1 cellular context compared by ENCODE assay signal in the genomic region with DNA sequence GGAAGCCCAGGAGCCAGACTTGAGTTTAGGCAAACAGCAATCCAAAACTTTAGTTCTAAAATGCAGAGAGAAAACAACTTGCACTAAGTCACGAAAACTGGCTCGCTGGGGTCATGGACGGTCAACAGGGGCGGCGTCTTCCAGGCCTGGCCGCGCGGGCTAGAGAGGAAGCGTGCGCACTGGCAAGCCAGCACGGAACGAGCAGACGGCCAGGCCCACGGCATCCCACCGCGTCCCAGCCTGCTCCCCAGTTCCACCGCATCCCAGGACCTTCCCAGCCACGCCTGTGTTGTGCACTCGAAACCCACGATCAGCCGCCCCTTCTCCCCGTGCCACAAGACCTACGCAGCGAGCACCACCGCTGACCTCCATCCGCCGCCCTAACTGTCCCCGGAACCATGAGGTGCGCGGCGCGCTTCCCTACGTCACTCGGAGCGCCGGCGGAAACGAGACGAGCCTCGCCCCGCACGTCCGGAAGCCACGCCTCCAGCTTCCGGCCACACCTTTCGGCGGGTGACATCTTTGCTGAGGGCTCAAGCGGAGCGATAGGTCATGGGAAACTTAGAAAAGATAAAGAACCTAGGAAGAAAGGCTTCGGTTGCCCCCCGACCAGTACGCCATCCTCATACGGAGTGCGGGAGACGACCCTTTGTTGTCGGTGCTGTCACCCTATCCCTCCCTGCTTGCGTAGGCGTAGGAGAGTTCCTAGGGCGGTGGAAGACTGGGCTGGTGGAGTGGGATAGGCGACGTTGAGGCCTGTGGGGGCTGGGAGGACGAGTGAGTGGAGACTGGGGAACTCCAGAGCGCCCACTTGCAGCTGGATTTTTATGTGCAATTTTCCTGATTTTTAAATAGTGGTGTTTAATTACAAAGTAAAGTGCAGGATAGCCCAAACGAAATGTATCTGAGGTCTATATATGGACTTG.
TF ChIP-seq lines count a peak whose summit lies in the region.

A gene (minus strand): TSS at position 400 of the 926 bp plus-strand sequence. CDS start 2,460 bp downstream, outside the sequence.

TF ChIP-seq in HepG2, 621 proteins besides CTCF, POLR2A, EP300 and RAD21 (continued from another document and continues in another):
- peak; percentile 88; the same call in 1 of the 2 replicates for TF ChIP-seq ZNF446 (CRISPR knock-in tag; IDR thresholded peaks at IDR 0.05)
- TF ChIP-seq, protein P1, sequence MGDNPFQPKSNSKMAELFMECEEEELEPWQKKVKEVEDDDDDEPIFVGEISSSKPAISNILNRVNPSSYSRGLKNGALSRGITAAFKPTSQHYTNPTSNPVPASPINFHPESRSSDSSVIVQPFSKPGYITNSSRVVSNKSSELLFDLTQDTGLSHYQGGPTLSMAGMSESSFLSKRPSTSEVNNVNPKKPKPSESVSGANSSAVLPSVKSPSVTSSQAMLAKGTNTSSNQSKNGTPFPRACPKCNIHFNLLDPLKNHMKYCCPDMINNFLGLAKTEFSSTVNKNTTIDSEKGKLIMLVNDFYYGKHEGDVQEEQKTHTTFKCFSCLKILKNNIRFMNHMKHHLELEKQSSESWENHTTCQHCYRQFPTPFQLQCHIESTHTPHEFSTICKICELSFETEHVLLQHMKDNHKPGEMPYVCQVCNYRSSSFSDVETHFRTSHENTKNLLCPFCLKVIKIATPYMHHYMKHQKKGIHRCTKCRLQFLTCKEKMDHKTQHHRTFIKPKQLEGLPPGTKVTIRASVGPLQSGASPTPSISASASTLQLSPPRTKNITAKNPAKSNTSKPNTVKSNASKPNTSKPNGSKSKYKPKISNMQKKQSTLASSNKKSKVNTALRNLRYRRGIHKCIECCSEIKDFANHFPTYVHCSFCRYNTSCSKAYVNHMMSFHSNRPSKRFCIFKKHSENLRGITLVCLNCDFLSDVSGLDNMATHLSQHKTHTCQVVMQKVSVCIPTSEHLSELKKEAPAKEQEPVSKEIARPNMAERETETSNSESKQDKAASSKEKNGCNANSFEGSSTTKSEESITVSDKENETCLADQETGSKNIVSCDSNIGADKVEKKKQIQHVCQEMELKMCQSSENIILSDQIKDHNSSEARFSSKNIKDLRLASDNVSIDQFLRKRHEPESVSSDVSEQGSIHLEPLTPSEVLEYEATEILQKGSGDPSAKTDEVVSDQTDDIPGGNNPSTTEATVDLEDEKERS (CRISPR knock-in tag; IDR thresholded peaks at IDR 0.05) = no peak; the same call in 1 of the 2 replicates
- TF ChIP-seq, protein P2, sequence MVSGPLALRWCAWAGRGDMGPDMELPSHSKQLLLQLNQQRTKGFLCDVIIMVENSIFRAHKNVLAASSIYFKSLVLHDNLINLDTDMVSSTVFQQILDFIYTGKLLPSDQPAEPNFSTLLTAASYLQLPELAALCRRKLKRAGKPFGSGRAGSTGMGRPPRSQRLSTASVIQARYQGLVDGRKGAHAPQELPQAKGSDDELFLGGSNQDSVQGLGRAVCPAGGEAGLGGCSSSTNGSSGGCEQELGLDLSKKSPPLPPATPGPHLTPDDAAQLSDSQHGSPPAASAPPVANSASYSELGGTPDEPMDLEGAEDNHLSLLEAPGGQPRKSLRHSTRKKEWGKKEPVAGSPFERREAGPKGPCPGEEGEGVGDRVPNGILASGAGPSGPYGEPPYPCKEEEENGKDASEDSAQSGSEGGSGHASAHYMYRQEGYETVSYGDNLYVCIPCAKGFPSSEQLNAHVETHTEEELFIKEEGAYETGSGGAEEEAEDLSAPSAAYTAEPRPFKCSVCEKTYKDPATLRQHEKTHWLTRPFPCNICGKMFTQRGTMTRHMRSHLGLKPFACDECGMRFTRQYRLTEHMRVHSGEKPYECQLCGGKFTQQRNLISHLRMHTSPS (CRISPR knock-in tag; IDR thresholded peaks at IDR 0.05; ENCODE audit: low read depth) = no peak
- no peak for TF ChIP-seq SMYD3 (CRISPR knock-in tag; IDR thresholded peaks at IDR 0.05)
- TF ChIP-seq, protein P3, sequence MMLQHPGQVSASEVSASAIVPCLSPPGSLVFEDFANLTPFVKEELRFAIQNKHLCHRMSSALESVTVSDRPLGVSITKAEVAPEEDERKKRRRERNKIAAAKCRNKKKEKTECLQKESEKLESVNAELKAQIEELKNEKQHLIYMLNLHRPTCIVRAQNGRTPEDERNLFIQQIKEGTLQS (CRISPR knock-in tag; IDR thresholded peaks at IDR 0.05) = no peak; the same call in 1 of the 2 replicates
- TF ChIP-seq JUND (CRISPR knock-in tag; IDR thresholded peaks at IDR 0.05) = peak; percentile 77
- TF ChIP-seq, protein P4, sequence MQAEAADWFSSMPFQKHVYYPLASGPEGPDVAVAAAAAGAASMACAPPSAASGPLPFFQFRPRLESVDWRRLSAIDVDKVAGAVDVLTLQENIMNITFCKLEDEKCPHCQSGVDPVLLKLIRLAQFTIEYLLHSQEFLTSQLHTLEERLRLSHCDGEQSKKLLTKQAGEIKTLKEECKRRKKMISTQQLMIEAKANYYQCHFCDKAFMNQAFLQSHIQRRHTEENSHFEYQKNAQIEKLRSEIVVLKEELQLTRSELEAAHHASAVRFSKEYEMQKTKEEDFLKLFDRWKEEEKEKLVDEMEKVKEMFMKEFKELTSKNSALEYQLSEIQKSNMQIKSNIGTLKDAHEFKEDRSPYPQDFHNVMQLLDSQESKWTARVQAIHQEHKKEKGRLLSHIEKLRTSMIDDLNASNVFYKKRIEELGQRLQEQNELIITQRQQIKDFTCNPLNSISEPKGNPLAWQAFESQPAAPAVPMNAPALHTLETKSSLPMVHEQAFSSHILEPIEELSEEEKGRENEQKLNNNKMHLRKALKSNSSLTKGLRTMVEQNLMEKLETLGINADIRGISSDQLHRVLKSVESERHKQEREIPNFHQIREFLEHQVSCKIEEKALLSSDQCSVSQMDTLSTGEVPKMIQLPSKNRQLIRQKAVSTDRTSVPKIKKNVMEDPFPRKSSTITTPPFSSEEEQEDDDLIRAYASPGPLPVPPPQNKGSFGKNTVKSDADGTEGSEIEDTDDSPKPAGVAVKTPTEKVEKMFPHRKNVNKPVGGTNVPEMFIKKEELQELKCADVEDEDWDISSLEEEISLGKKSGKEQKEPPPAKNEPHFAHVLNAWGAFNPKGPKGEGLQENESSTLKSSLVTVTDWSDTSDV (CRISPR knock-in tag; IDR thresholded peaks at IDR 0.05) = peak; percentile 92; the same call in 1 of the 2 replicates
- TF ChIP-seq ZNF383 (CRISPR knock-in tag; IDR thresholded peaks at IDR 0.05; ENCODE audit: borderline replicate concordance) = peak; percentile 84; the same call in 1 of the 2 replicates
- TF ChIP-seq PAX8 (CRISPR knock-in tag; IDR thresholded peaks at IDR 0.05; ENCODE audit: borderline replicate concordance) = peak; percentile 73; the same call in 1 of the 2 replicates
- TF ChIP-seq, protein P5, sequence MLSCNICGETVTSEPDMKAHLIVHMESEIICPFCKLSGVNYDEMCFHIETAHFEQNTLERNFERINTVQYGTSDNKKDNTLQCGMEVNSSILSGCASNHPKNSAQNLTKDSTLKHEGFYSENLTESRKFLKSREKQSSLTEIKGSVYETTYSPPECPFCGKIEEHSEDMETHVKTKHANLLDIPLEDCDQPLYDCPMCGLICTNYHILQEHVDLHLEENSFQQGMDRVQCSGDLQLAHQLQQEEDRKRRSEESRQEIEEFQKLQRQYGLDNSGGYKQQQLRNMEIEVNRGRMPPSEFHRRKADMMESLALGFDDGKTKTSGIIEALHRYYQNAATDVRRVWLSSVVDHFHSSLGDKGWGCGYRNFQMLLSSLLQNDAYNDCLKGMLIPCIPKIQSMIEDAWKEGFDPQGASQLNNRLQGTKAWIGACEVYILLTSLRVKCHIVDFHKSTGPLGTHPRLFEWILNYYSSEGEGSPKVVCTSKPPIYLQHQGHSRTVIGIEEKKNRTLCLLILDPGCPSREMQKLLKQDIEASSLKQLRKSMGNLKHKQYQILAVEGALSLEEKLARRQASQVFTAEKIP (CRISPR knock-in tag; IDR thresholded peaks at IDR 0.05; ENCODE audit: borderline replicate concordance) = no peak
- peak; percentile 54; the same call in 1 of the 2 replicates for TF ChIP-seq ZNF430 (CRISPR knock-in tag; IDR thresholded peaks at IDR 0.05)
- TF ChIP-seq, protein P6, sequence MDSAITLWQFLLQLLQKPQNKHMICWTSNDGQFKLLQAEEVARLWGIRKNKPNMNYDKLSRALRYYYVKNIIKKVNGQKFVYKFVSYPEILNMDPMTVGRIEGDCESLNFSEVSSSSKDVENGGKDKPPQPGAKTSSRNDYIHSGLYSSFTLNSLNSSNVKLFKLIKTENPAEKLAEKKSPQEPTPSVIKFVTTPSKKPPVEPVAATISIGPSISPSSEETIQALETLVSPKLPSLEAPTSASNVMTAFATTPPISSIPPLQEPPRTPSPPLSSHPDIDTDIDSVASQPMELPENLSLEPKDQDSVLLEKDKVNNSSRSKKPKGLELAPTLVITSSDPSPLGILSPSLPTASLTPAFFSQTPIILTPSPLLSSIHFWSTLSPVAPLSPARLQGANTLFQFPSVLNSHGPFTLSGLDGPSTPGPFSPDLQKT (CRISPR knock-in tag; IDR thresholded peaks at IDR 0.05; ENCODE audit: borderline replicate concordance) = peak; percentile 93; the same call in 1 of the 2 replicates
- peak; percentile 97; the same call in 1 of the 2 replicates for TF ChIP-seq ZZZ3 (CRISPR knock-in tag; IDR thresholded peaks at IDR 0.05; ENCODE audit: borderline replicate concordance)
- TF ChIP-seq HMG20B (CRISPR knock-in tag; conservative IDR thresholded peaks at IDR 0.05) = no peak; the same call in 1 of the 2 replicates
- TF ChIP-seq, protein P7, sequence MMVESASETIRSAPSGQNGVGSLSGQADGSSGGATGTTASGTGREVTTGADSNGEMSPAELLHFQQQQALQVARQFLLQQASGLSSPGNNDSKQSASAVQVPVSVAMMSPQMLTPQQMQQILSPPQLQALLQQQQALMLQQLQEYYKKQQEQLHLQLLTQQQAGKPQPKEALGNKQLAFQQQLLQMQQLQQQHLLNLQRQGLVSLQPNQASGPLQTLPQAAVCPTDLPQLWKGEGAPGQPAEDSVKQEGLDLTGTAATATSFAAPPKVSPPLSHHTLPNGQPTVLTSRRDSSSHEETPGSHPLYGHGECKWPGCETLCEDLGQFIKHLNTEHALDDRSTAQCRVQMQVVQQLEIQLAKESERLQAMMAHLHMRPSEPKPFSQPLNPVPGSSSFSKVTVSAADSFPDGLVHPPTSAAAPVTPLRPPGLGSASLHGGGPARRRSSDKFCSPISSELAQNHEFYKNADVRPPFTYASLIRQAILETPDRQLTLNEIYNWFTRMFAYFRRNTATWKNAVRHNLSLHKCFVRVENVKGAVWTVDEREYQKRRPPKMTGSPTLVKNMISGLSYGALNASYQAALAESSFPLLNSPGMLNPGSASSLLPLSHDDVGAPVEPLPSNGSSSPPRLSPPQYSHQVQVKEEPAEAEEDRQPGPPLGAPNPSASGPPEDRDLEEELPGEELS (CRISPR knock-in tag; IDR thresholded peaks at IDR 0.05) = peak; percentile 76
- peak; percentile 91 for TF ChIP-seq FOXC1 (CRISPR knock-in tag; IDR thresholded peaks at IDR 0.05; ENCODE audit: borderline replicate concordance)
- no peak for TF ChIP-seq TEAD2 (CRISPR knock-in tag; IDR thresholded peaks at IDR 0.05)
- TF ChIP-seq, protein P8, sequence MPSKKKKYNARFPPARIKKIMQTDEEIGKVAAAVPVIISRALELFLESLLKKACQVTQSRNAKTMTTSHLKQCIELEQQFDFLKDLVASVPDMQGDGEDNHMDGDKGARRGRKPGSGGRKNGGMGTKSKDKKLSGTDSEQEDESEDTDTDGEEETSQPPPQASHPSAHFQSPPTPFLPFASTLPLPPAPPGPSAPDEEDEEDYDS (CRISPR knock-in tag; IDR thresholded peaks at IDR 0.05) = peak; percentile 86
- TF ChIP-seq ZNF496 (CRISPR knock-in tag; IDR thresholded peaks at IDR 0.05; ENCODE audit: insufficient replicate concordance) = no peak
- no peak; the same call in none of the 2 replicates for TF ChIP-seq BCL6 (CRISPR knock-in tag; IDR thresholded peaks at IDR 0.05)
- TF ChIP-seq, protein P9, sequence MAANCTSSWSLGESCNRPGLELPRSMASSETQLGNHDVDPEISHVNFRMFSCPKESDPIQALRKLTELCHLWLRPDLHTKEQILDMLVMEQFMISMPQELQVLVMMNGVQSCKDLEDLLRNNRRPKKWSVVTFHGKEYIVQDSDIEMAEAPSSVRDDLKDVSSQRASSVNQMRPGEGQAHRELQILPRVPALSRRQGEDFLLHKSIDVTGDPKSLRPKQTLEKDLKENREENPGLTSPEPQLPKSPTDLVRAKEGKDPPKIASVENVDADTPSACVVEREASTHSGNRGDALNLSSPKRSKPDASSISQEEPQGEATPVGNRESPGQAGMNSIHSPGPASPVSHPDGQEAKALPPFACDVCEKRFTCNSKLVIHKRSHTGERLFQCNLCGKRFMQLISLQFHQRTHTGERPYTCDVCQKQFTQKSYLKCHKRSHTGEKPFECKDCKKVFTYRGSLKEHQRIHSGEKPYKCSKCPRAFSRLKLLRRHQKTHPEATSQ (CRISPR knock-in tag; IDR thresholded peaks at IDR 0.05; ENCODE audit: borderline replicate concordance) = peak; percentile 39; the same call in 1 of the 2 replicates
- peak; percentile 90 for TF ChIP-seq YY1 (IDR thresholded peaks at IDR 0.05; ENCODE audit: insufficient read depth, insufficient replicate concordance, low read depth, low read length)
- TF ChIP-seq ZNF12 (CRISPR knock-in tag; IDR thresholded peaks at IDR 0.05) = no peak
- TF ChIP-seq, protein P10, sequence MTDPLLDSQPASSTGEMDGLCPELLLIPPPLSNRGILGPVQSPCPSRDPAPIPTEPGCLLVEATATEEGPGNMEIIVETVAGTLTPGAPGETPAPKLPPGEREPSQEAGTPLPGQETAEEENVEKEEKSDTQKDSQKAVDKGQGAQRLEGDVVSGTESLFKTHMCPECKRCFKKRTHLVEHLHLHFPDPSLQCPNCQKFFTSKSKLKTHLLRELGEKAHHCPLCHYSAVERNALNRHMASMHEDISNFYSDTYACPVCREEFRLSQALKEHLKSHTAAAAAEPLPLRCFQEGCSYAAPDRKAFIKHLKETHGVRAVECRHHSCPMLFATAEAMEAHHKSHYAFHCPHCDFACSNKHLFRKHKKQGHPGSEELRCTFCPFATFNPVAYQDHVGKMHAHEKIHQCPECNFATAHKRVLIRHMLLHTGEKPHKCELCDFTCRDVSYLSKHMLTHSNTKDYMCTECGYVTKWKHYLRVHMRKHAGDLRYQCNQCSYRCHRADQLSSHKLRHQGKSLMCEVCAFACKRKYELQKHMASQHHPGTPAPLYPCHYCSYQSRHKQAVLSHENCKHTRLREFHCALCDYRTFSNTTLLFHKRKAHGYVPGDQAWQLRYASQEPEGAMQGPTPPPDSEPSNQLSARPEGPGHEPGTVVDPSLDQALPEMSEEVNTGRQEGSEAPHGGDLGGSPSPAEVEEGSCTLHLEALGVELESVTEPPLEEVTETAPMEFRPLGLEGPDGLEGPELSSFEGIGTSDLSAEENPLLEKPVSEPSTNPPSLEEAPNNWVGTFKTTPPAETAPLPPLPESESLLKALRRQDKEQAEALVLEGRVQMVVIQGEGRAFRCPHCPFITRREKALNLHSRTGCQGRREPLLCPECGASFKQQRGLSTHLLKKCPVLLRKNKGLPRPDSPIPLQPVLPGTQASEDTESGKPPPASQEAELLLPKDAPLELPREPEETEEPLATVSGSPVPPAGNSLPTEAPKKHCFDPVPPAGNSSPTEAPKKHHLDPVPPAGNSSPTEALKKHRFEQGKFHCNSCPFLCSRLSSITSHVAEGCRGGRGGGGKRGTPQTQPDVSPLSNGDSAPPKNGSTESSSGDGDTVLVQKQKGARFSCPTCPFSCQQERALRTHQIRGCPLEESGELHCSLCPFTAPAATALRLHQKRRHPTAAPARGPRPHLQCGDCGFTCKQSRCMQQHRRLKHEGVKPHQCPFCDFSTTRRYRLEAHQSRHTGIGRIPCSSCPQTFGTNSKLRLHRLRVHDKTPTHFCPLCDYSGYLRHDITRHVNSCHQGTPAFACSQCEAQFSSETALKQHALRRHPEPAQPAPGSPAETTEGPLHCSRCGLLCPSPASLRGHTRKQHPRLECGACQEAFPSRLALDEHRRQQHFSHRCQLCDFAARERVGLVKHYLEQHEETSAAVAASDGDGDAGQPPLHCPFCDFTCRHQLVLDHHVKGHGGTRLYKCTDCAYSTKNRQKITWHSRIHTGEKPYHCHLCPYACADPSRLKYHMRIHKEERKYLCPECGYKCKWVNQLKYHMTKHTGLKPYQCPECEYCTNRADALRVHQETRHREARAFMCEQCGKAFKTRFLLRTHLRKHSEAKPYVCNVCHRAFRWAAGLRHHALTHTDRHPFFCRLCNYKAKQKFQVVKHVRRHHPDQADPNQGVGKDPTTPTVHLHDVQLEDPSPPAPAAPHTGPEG (CRISPR knock-in tag; IDR thresholded peaks at IDR 0.05) = no peak; the same call in none of the 2 replicates
- no peak for TF ChIP-seq ZNF7 (CRISPR knock-in tag; IDR thresholded peaks at IDR 0.05)
